In the genomic region with DNA sequence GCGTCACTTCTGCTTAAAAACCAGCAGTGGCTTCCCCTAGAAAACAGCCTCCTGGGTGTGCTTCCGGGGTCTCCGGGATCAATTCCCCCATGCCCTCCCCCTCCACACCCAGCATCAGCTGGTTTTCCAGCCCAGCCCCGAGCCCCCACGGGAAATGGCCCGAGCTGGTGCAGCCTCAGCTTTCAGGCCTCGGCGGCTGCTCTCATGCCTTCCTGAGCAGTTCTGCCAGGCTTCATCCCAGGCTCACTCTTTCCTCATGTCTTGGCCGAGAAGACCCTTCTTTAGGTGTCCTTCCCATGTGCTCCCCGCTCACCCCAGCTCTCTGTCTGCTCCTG, we compare ENCODE assay signal across 15 cellular contexts.
DNase-seq lines count a peak whose midpoint lies in the region; ATAC-seq lines count a peak whose summit lies in the region.
"Had no signal": no experiment of that assay in that cellular context is flagged by ENCODE, and none has a peak within 500 bp of the region (broad histone marks: within the 10 kb centered on the region; RNA-seq: fewer than 3 reads in every experiment).

No MANE protein-coding gene starts in this region.

- peak overlapping the region; percentile 26 to 42 for H3K4me3 Mint-ChIP-seq in effector memory CD8-positive, alpha-beta T cell

- peak in 2 of 3 experiments; percentile 60 to 80 for DNase-seq in NCI-H1417 (lab: John Stamatoyannopoulos, UW)
- no peak for DNase-seq in NCI-H1417 treated with DMSO at 0.1 percent for 48 hours (lab: John Stamatoyannopoulos, UW)
- DNase-seq in effector memory CD8-positive, alpha-beta T cell = no peak
- DNase-seq in trophoblast cell = no peak
- DNase-seq in NCI-H2029 treated with DMSO at 0.1 percent for 48 hours (lab: John Stamatoyannopoulos, UW) = no peak
- no peak for DNase-seq in GF-D8 (lab: John Stamatoyannopoulos, UW)
- DNase-seq in left lobe of liver (ENCODE audit: low spot score) = no peak
- DNase-seq: 8988T; activated T-cell treated with anti-CD3 and anti-CD28 coated beads, Interleukin-2, amount 50 U/mL, for 48 hours; COR-L47; dorsolateral prefrontal cortex; foreskin keratinocyte had no signal

- peak; percentile 23 for ATAC-seq in HG03108 (IDR thresholded peaks at IDR 0.05; ENCODE audit: unreplicated experiment)
- no peak for ATAC-seq in effector memory CD8-positive, alpha-beta T cell (replicated peaks)
- no peak for ATAC-seq in left lobe of liver
- ATAC-seq: foreskin keratinocyte had no signal

- H3K4ac ChIP-seq in trophoblast cell (ENCODE audit: low read depth, low read length) = peak overlapping the region; percentile 1

- no peak overlapping the region for H2BK120ac ChIP-seq in trophoblast cell (ENCODE audit: insufficient read depth, low read length, poor library complexity)

- H3K14ac ChIP-seq in trophoblast cell (ENCODE audit: low read length) = no peak overlapping the region

- H3K79me1 ChIP-seq in trophoblast cell (ENCODE audit: low read length) = peaks cover 6% of the 10 kb centered on the region

- H4K8ac ChIP-seq in trophoblast cell (ENCODE audit: low read depth, low read length) = no peak overlapping the region

- no peak overlapping the region for H3K4me3 ChIP-seq in trophoblast cell (ENCODE audit: low read depth, low read length)
- H3K4me3 ChIP-seq: suprapubic skin had no signal

- no peak overlapping the region for H3K9ac ChIP-seq in trophoblast cell (ENCODE audit: low read length)
- H3K9ac ChIP-seq: KMS-11 had no signal

- H3K36me3 ChIP-seq in trophoblast cell (ENCODE audit: control insufficient read depth in 1 of 2, insufficient read depth in 2 of 2, low read length in 2 of 2) = no peaks in the 10 kb centered on the region
- H3K36me3 ChIP-seq: suprapubic skin had no signal

- WGBS in trophoblast cell (ENCODE audit: extremely low coverage, insufficient coverage, insufficient read length) = no CpG with 5 or more reads among the region's 10 CpGs

- no peak overlapping the region for H2BK12ac ChIP-seq in trophoblast cell (ENCODE audit: low read length)

- H3K27ac ChIP-seq in trophoblast cell (ENCODE audit: low read depth, low read length) = no peak overlapping the region
- H3K27ac ChIP-seq: foreskin keratinocyte, KMS-11, suprapubic skin had no signal

- H3K18ac ChIP-seq in trophoblast cell (ENCODE audit: low read length) = peak overlapping the region; percentile 3

- no peaks in the 10 kb centered on the region for H3K9me3 Mint-ChIP-seq in effector memory CD8-positive, alpha-beta T cell

- peak overlapping the region; percentile 5 for H4K91ac ChIP-seq in trophoblast cell (ENCODE audit: low read depth, low read length)

- H3K27me3 ChIP-seq in trophoblast cell (ENCODE audit: insufficient read depth, low read length) = no peaks in the 10 kb centered on the region
- H3K27me3 ChIP-seq: foreskin keratinocyte, suprapubic skin had no signal

- peaks cover 3 to 20% of the 10 kb centered on the region in 2 experiments for H3K4me1 ChIP-seq in trophoblast cell (ENCODE audit: control insufficient read depth in 1 of 2, insufficient read depth in 2 of 2, low read length in 2 of 2)
- H3K4me1 ChIP-seq: foreskin keratinocyte, suprapubic skin had no signal

- no peak overlapping the region for H2AK5ac ChIP-seq in trophoblast cell (ENCODE audit: low read length)

- H2BK5ac ChIP-seq in trophoblast cell (ENCODE audit: low read depth, low read length, poor library complexity) = no peak overlapping the region

- peaks cover 11 to 13% of the 10 kb centered on the region in 2 donors for H3K27me3 Mint-ChIP-seq in effector memory CD8-positive, alpha-beta T cell

- no peaks in the 10 kb centered on the region for H3K79me2 ChIP-seq in trophoblast cell (ENCODE audit: control insufficient read depth, insufficient read depth, low read length, poor library complexity)

- peak overlapping the region in 1 of 2 donors; percentile 36 for H3K27ac Mint-ChIP-seq in effector memory CD8-positive, alpha-beta T cell

- peaks cover 0 to 5% of the 10 kb centered on the region in 2 donors for H3K4me1 Mint-ChIP-seq in effector memory CD8-positive, alpha-beta T cell (ENCODE audit: low read depth in 2 of 2)

- H3K36me3 Mint-ChIP-seq in effector memory CD8-positive, alpha-beta T cell (ENCODE audit: insufficient read depth) = no peaks in the 10 kb centered on the region

- H3K9me3 ChIP-seq in trophoblast cell (ENCODE audit: insufficient read depth, low read depth, low read length) = no peaks in the 10 kb centered on the region
- H3K9me3 ChIP-seq: suprapubic skin had no signal

- no peak overlapping the region for H3K23ac ChIP-seq in trophoblast cell (ENCODE audit: low read length)

- H4K12ac ChIP-seq in trophoblast cell (ENCODE audit: low read depth, low read length) = no peak overlapping the region

- H3K4me2 ChIP-seq in trophoblast cell (ENCODE audit: low read length) = no peak overlapping the region
- H3K4me2 ChIP-seq: KMS-11 had no signal

- H2AFZ ChIP-seq in trophoblast cell (ENCODE audit: insufficient read depth, low read length, poor library complexity) = no peak overlapping the region

Comparison
In these comparisons a context has a peak if more than half of its experiments do, and no peak if none do; other contexts are left out.
1. DNase-seq: peak in NCI-H1417 (2 of 3); none in NCI-H1417 treated with DMSO at 0.1 percent for 48 hours (single experiment), effector memory CD8-positive, alpha-beta T cell (0 of 3), trophoblast cell (0 of 2), NCI-H2029 treated with DMSO at 0.1 percent for 48 hours (single experiment), GF-D8 (single experiment) and left lobe of liver (single experiment).